Comparison of ENCODE assay signal across 32 cellular contexts in the genomic region with DNA sequence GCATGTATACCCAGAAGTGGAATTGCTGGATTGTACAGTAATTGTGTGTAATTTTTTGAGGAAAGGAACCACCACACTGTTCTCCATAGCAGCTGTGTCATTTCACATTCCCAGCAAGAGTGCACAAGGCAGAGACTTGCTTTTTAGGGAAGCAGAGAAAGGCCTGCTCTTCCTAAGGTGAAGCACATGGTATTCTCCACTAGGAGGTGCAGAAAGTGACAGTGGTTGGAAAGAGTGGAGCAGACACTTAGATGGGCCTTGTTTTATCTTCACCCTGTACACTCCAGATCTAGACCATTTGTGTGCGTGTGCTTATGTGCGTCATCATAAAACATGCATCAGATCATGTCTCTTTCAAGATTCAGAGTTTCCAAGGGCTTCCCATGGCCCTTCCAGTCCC. TPM values are rescaled to one million over a fixed set of nuclear protein-coding genes. Genes with fewer than 3 reads are reported as not detected.
DNase-seq lines count a peak whose midpoint lies in the region; ATAC-seq, FAIRE-seq and TF ChIP-seq lines count a peak whose summit lies in the region.
"Had no signal": no experiment of that assay in that cellular context is flagged by ENCODE, and none has a peak within 500 bp of the region (broad histone marks: within the 10 kb centered on the region; RNA-seq: fewer than 3 reads in every experiment).

No MANE protein-coding gene starts in this region.

- CTCF ChIA-PET in H1 (lab: Charles Lee; ENCODE audit: partially characterized antibody) = interaction anchor here (0.7 to 5.7 kb wide), 8 partner anchors 11 to 130 kb away, joined by 3 to 30 read pairs (median 4); no protein-coding TSS in a partner anchor

- H3K4me3 ChIP-seq in NB4 (ENCODE audit: low read depth, low read length) = no peak overlapping the region
- H3K4me3 ChIP-seq in H1 (ENCODE audit: extremely low read depth in 1 of 4, insufficient read depth in 2 of 4, low read depth in 3 of 4, low read length in 4 of 4) = no peak overlapping the region
- no peak overlapping the region for H3K4me3 ChIP-seq in ovary
- H3K4me3 ChIP-seq: left lung, neural progenitor cell, SJSA1, stomach, tibial artery had no signal

- H2BK12ac ChIP-seq in H1 (ENCODE audit: low read depth, low read length) = no peak overlapping the region

- H4K5ac ChIP-seq in H1 (ENCODE audit: insufficient read length, low read depth, low read length) = no peak overlapping the region

- H3K4ac ChIP-seq in H1 (replicated peaks; ENCODE audit: insufficient read length, low read depth, low read length) = no peak overlapping the region

- TF ChIP-seq EP300 in H1 (IDR thresholded peaks at IDR 0.05; ENCODE audit: borderline replicate concordance in 1 of 2, low read depth in 2 of 2, low read length in 2 of 2) (no peak), ovary (IDR thresholded peaks at IDR 0.05) (no peak)

- no peak overlapping the region for H4K91ac ChIP-seq in H1 (replicated peaks; ENCODE audit: insufficient read length, low read length)

- H3K23ac ChIP-seq in H1 (ENCODE audit: insufficient read length) = no peak overlapping the region

- H2BK120ac ChIP-seq in H1 (replicated peaks; ENCODE audit: low read depth, low read length) = no peak overlapping the region

- H3K27me3 ChIP-seq in H1 (replicated peaks in 1 of 4; ENCODE audit: control insufficient read depth in 3 of 4, extremely low read depth in 1 of 4, insufficient read depth in 3 of 4, low read length in 3 of 4) (no peaks in the 10 kb centered on the region), ovary (no peaks in the 10 kb centered on the region)
- H3K27me3 ChIP-seq: brain microvascular endothelial cell, left lung, neural progenitor cell, SJSA1, stomach, tibial artery had no signal

- peaks cover 0 to 8% of the 10 kb centered on the region in 2 experiments for H4K20me1 ChIP-seq in H1 (replicated peaks in 1 of 2; ENCODE audit: control insufficient read depth in 1 of 2, insufficient read depth in 2 of 2, low read length in 2 of 2)

- no peak overlapping the region for H3K4me2 ChIP-seq in H1 (ENCODE audit: insufficient read depth in 1 of 2, low read depth in 2 of 2, low read length in 2 of 2)
- H3K4me2 ChIP-seq: neural progenitor cell had no signal

- no peaks in the 10 kb centered on the region for H3K23me2 ChIP-seq in H1 (ENCODE audit: low read depth, low read length)

- TF ChIP-seq POLR2A in NB4 (IDR thresholded peaks at IDR 0.05; ENCODE audit: extremely low read depth, insufficient read length) (no peak), H1 (IDR thresholded peaks at IDR 0.05; ENCODE audit: control extremely low read depth in 1 of 2, low read depth in 2 of 2, low read length in 2 of 2) (no peak), ovary (IDR thresholded peaks at IDR 0.05) (no peak)

- TF ChIP-seq CTCF in NB4 (IDR thresholded peaks at IDR 0.05; ENCODE audit: low read depth, low read length) = no peak
- TF ChIP-seq CTCF in H1 (IDR thresholded peaks at IDR 0.05; ENCODE audit: control extremely low read depth in 1 of 3, insufficient read depth in 1 of 3, low read depth in 1 of 3, low read length in 3 of 3) = peak in 2 of 3 experiments; percentile 21 to 52; a peak in 1 of 4 replicates
- no peak for TF ChIP-seq CTCF in ovary (IDR thresholded peaks at IDR 0.05)

- peaks cover 5 to 69% (median 37%) of the 10 kb centered on the region in 4 experiments for H3K36me3 ChIP-seq in H1 (ENCODE audit: control insufficient read depth in 2 of 4, insufficient read depth in 4 of 4, low read length in 3 of 4)
- H3K36me3 ChIP-seq in ovary = no peaks in the 10 kb centered on the region
- H3K36me3 ChIP-seq: brain microvascular endothelial cell, SJSA1 had no signal

- H3K9me3 ChIP-seq in H1 (ENCODE audit: insufficient read depth in 2 of 2, low read depth in 1 of 2, low read length in 1 of 2) (no peaks in the 10 kb centered on the region), ovary (no peaks in the 10 kb centered on the region)
- H3K9me3 ChIP-seq: left lung, SJSA1, stomach, tibial artery had no signal

- H3K79me1 ChIP-seq in H1 (ENCODE audit: low read depth, low read length) = peaks cover 30% of the 10 kb centered on the region

- H3K4me1 ChIP-seq in H1 (replicated peaks in 1 of 4; ENCODE audit: control insufficient read depth in 3 of 4, insufficient read depth in 4 of 4, low read length in 3 of 4) = peaks cover 12 to 25% (median 22%) of the 10 kb centered on the region in 4 experiments
- no peaks in the 10 kb centered on the region for H3K4me1 ChIP-seq in ovary (ENCODE audit: insufficient read depth)
- H3K4me1 ChIP-seq: SJSA1 had no signal

- no peak overlapping the region for H3K56ac ChIP-seq in H1 (replicated peaks; ENCODE audit: insufficient read length, low read depth, low read length)

- H3K14ac ChIP-seq in H1 (ENCODE audit: insufficient read length) = no peak overlapping the region

- no peak overlapping the region for H2BK20ac ChIP-seq in H1 (ENCODE audit: low read length)

- no peak overlapping the region for H3K9ac ChIP-seq in H1 (replicated peaks in 1 of 4; ENCODE audit: extremely low read depth in 1 of 4, low read depth in 3 of 4, low read length in 3 of 4)
- H3K9ac ChIP-seq: neural progenitor cell had no signal

- H3K18ac ChIP-seq in H1 (ENCODE audit: extremely low read depth, low read length) = no peak overlapping the region

- intact Hi-C loops in ovary (cut with DNase I) = no loop called here

- 97% methylated on average over 2 of the region's 2 CpGs; no CpG with 5 or more reads in 1 of the 2 experiments for WGBS in H1 (ENCODE audit: extremely low coverage in 1 of 2, insufficient coverage in 1 of 2, insufficient read length in 1 of 2, insufficient replicate concordance in 2 of 2, low coverage in 1 of 2, low lambda C conversion rate in 2 of 2, missing lambda C conversion rate in 1 of 2), 2 experiments
- whole genome bisulfite sequencing in ovary, 3 donors = 94 to 100% (median 96%) methylated on average over 2 of the region's 2 CpGs

- ATAC-seq in HG02759 (IDR thresholded peaks at IDR 0.05; ENCODE audit: unreplicated experiment) = no peak
- no peak for ATAC-seq in HG02840 (IDR thresholded peaks at IDR 0.05; ENCODE audit: low FRiP score, unreplicated experiment)
- ATAC-seq: activated naive CD4-positive, alpha-beta T cell treated with anti-CD3 and anti-CD28 coated beads, Interleukin-2, amount 50 U/mL, for 72 hours; left lung; sciatic nerve had no signal

- H2BK15ac ChIP-seq in H1 (ENCODE audit: low read length) = no peak overlapping the region

- no peak overlapping the region for H4K8ac ChIP-seq in H1 (ENCODE audit: extremely low read depth, insufficient read depth, low read length)

- no peak overlapping the region; the same call in 1 of the 2 replicates for H2BK5ac ChIP-seq in H1 (ENCODE audit: low read depth, low read length)

- H2AFZ ChIP-seq in H1 (ENCODE audit: low read length) = no peak overlapping the region
- H2AFZ ChIP-seq: neural progenitor cell had no signal

- FAIRE-seq in H1 (lab: Jason Lieb, UNC) = peak; percentile 63
- FAIRE-seq: colon, H54, islet of Langerhans had no signal

- H2AK5ac ChIP-seq in H1 (ENCODE audit: low read depth, low read length) = no peak overlapping the region

- H3K79me2 ChIP-seq in H1 (ENCODE audit: control insufficient read depth in 1 of 2, insufficient read depth in 2 of 2, low read length in 2 of 2) = peaks cover 4 to 85% of the 10 kb centered on the region in 2 experiments

- POLR2A ChIA-PET in H1 (lab: Charles Lee; ENCODE audit: partially characterized antibody) = interaction anchor here (2.0 kb wide), 1 partner anchor 10 kb away, joined by 5 read pairs; no protein-coding TSS in a partner anchor

- peak; percentile 16 to 34; a peak in 1 of 4 replicates for TF ChIP-seq RAD21 in H1 (IDR thresholded peaks at IDR 0.05 in 1 of 2, conservative IDR thresholded peaks at IDR 0.05 in 1 of 2; ENCODE audit: low read depth in 2 of 2, low read length in 2 of 2)

- H3K27ac ChIP-seq in H1 (ENCODE audit: low read depth, low read length) (no peak overlapping the region), ovary (no peak overlapping the region)
- H3K27ac ChIP-seq: 22Rv1, brain microvascular endothelial cell, epithelial cell of prostate, left lung, neural progenitor cell, SJSA1, stomach, tibial artery had no signal

- DNase-seq in DMS53 (lab: John Stamatoyannopoulos, UW) (peak; percentile 16), DMS53 treated with DMSO at 0.1 percent for 48 hours (lab: John Stamatoyannopoulos, UW; ENCODE audit: unreplicated experiment) (no peak), NB4 (ENCODE audit: low read depth) (peak; percentile 31), H1 (ENCODE audit: low read depth in 1 of 2, low spot score in 2 of 2) (no peak), ovary (no peak)
- no peak for DNase-seq in stimulated activated CD4-positive, alpha-beta T cell treated with anti-CD3 and anti-CD28 coated beads, Interleukin-4, amount 100 ng/mL, for 1 hour
- DNase-seq: activated CD4-positive, alpha-beta T cell treated with anti-CD3 and anti-CD28 coated beads, Interleukin-2, amount 10 ng/mL, durations not matched to agents 7 days and 5 days; amygdala; brain microvascular endothelial cell; DMS79 treated with DMSO at 0.1 percent for 48 hours; effector CD8-positive, alpha-beta T cell; GF-D8; left lung; mesenchymal stem cell; NCI-H1092; NCI-H1694; NCI-H510A; RPMI8226; stomach; T1000; tibial artery had no signal

TF ChIP-seq in H1, 55 proteins besides CTCF, POLR2A, EP300 and RAD21 (continues in another document):
- TF ChIP-seq, protein P1, sequence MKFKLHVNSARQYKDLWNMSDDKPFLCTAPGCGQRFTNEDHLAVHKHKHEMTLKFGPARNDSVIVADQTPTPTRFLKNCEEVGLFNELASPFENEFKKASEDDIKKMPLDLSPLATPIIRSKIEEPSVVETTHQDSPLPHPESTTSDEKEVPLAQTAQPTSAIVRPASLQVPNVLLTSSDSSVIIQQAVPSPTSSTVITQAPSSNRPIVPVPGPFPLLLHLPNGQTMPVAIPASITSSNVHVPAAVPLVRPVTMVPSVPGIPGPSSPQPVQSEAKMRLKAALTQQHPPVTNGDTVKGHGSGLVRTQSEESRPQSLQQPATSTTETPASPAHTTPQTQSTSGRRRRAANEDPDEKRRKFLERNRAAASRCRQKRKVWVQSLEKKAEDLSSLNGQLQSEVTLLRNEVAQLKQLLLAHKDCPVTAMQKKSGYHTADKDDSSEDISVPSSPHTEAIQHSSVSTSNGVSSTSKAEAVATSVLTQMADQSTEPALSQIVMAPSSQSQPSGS (IDR thresholded peaks at IDR 0.05; ENCODE audit: low read length) = no peak
- TF ChIP-seq HDAC6 (IDR thresholded peaks at IDR 0.05; ENCODE audit: low read depth, low read length) (no peak), PHF8 (conservative IDR thresholded peaks at IDR 0.05; ENCODE audit: low read depth, low read length) (no peak)

RNA-seq across cellular contexts. Expression of a gene that starts 35.0 kb away (rescaled TPM):
- total RNA-seq in H1 (2021; fragmentation: NEBNext Ultra II Directional; extraction: Animal tissue kit (Norgen Biotek cat#: 25700)) = 47.1 and 49.9 TPM in 2 replicates
- polyA plus RNA-seq in H1 (2011; rRNA removed) = 40.7 and 47.1 TPM in 2 replicates
- polyA plus RNA-seq in H1 (2011; cell fraction: cytosol; rRNA removed) = 27.7 TPM
- 38.7 TPM for polyA plus RNA-seq in H1 (2011; cell fraction: nucleus; rRNA removed)
- polyA plus RNA-seq in H1 (2012, experiment 1 of 2) = 29.0 to 33.9 TPM (median 30.6 TPM) in 4 replicates
- polyA plus RNA-seq in H1 (2012, experiment 2 of 2) = 16.3 TPM
- polyA plus RNA-seq in H1 (2013, experiment 1 of 2) = 32.9 TPM
- polyA plus RNA-seq in H1 (2013, experiment 2 of 2) = 34.6 TPM
- polyA minus RNA-seq in H1 (2011; rRNA and poly(A)+ RNA removed) = 38.0 and 39.6 TPM in 2 replicates
- 34.9 TPM for polyA minus RNA-seq in H1 (2011; cell fraction: cytosol; rRNA and poly(A)+ RNA removed)
- polyA minus RNA-seq in H1 (2011; cell fraction: nucleus; rRNA and poly(A)+ RNA removed) = 78.7 TPM
- 1 to 10 TPM in 6 of 7 donors, under 1 TPM in 1; 0.48 to 8.8 (median 1.9) TPM for total RNA-seq in ovary
- polyA plus RNA-seq in ovary = 1 to 10 TPM in 1 of 2 donors, under 1 TPM in 1; 0.63 to 2.3 TPM
- total RNA-seq: activated CD4-positive, alpha-beta T cell treated with anti-CD3 and anti-CD28 coated beads, Interleukin-2, amount 10 ng/mL, durations not matched to agents 7 days and 5 days had no signal

Comparison
In these comparisons a context has a peak if more than half of its experiments do, and no peak if none do; other contexts are left out.
1. DNase-seq: peak in DMS53 (single experiment) and NB4 (single experiment); none in DMS53 treated with DMSO at 0.1 percent for 48 hours (single experiment), H1 (0 of 2), stimulated activated CD4-positive, alpha-beta T cell treated with anti-CD3 and anti-CD28 coated beads, Interleukin-4, amount 100 ng/mL, for 1 hour (single experiment) and ovary (0 of 5).
2. CTCF ChIP-seq: peak in H1 (2 of 3); none in NB4 (single experiment) and ovary (0 of 3).